Comparison of ENCODE assay signal across 13 cellular contexts in genomic region chr12:125193798-125194562, GRCh38. TPM values are rescaled to one million over a fixed set of nuclear protein-coding genes. Genes with fewer than 3 reads are reported as not detected.
A peak's percentile ranks its signal among the peaks of the same experiment; 100 is the strongest.
DNase-seq lines count a peak whose midpoint lies in the region; ATAC-seq and TF ChIP-seq lines count a peak whose summit lies in the region.
"Had no signal": no experiment of that assay in that cellular context is flagged by ENCODE, and none has a peak within 500 bp of the region (broad histone marks: within the 10 kb centered on the region; RNA-seq: fewer than 3 reads in every experiment).

No MANE protein-coding gene starts in this region.

- H3K27ac ChIP-seq in Panc1 (ENCODE audit: low read length) = no peak overlapping the region
- H3K27ac ChIP-seq: heart right ventricle had no signal

- intact Hi-C loops in Panc1 (cut with micrococcal nuclease; ENCODE audit: unreplicated experiment) = no loop called here

- H3K4me1 ChIP-seq in Panc1 (ENCODE audit: control insufficient read depth, insufficient read depth, low read length) = no peaks in the 10 kb centered on the region

- H3K27me3 ChIP-seq in Panc1 (ENCODE audit: control insufficient read depth, insufficient read depth, low read length) = peaks cover 25% of the 10 kb centered on the region

- no peaks in the 10 kb centered on the region for H3K36me3 ChIP-seq in Panc1 (ENCODE audit: control insufficient read depth, insufficient read depth, low read length)
- H3K36me3 ChIP-seq: heart right ventricle had no signal

- H3K9me3 ChIP-seq in Panc1 (ENCODE audit: control insufficient read depth, insufficient read depth, low read depth, low read length) = no peaks in the 10 kb centered on the region
- H3K9me3 ChIP-seq: heart right ventricle had no signal

- DNase-seq in NCI-H2196 (lab: John Stamatoyannopoulos, UW; ENCODE audit: unreplicated experiment) (peak; percentile 16), NCI-H2196 treated with DMSO at 0.1 percent for 48 hours (lab: John Stamatoyannopoulos, UW; ENCODE audit: unreplicated experiment) (no peak), Panc1 (ENCODE audit: low read depth, low spot score) (no peak), epithelial cell of esophagus (ENCODE audit: low read depth) (peak; percentile 31), retinal pigment epithelial cell (ENCODE audit: low read depth) (no peak), NCI-H187 (lab: John Stamatoyannopoulos, UW) (no peak), DMS79 (lab: John Stamatoyannopoulos, UW) (no peak)
- DNase-seq: activated CD4-positive, alpha-beta T cell treated with anti-CD3 and anti-CD28 coated beads, Interleukin-2, amount 50 U/mL, for 4 hours; AML-193; heart right ventricle; naive thymus-derived CD4-positive, alpha-beta T cell had no signal

- POLR2A ChIA-PET in Panc1 (lab: Charles Lee) = no interaction called here

- CTCF ChIA-PET in Panc1 (lab: Charles Lee) = no interaction called here

- H3K4me3 ChIP-seq in Panc1 (ENCODE audit: low read depth in 2 of 2, low read length in 2 of 2) (no peak overlapping the region), epithelial cell of esophagus (ENCODE audit: low read length) (no peak overlapping the region), retinal pigment epithelial cell (ENCODE audit: low read length) (no peak overlapping the region)
- H3K4me3 ChIP-seq: GM12878, heart right ventricle had no signal

- in situ Hi-C loops in Panc1 (cut with HindIII; ENCODE audit: low pct_unique_long_range_greater_than_20kb, low sequenced_read_pairs) = no loop called here

- ATAC-seq in Panc1 (peak; percentile 57), GM21423 (IDR thresholded peaks at IDR 0.05; ENCODE audit: unreplicated experiment) (no peak)
- ATAC-seq: GM12878; naive thymus-derived CD4-positive, alpha-beta T cell had no signal

- 0 out of 2 replicates have a peak, but pooled peaks have one; percentile 41 for TF ChIP-seq CTCF in Panc1 (IDR thresholded peaks at IDR 0.05)
- TF ChIP-seq CTCF in epithelial cell of esophagus (IDR thresholded peaks at IDR 0.05; ENCODE audit: insufficient read depth, low read depth, low read length, missing control alignments) = no peak
- peak; percentile 17 for TF ChIP-seq CTCF in retinal pigment epithelial cell (conservative IDR thresholded peaks at IDR 0.05; ENCODE audit: low read depth, low read length)

- BruUV-seq in Panc1 (replicated peaks; lab: Mats Ljungman, UMichigan) = no TSS peak

RNA-seq across cellular contexts. Expression of gene TMEM132B, which starts 7.8 kb away (rescaled TPM):
- total RNA-seq in Panc1 (2021; ENCODE audit: unreplicated experiment) = 0.26 TPM
- 0.18 TPM for polyA plus RNA-seq in Panc1 (2012; ENCODE audit: insufficient read length)
- total RNA-seq: naive thymus-derived CD4-positive, alpha-beta T cell had no signal
- polyA plus RNA-seq: naive thymus-derived CD4-positive, alpha-beta T cell had no signal

Comparison
In these comparisons a context has a peak if more than half of its experiments do, and no peak if none do; other contexts are left out.
1. DNase-seq: peak in NCI-H2196 (single experiment) and epithelial cell of esophagus (single experiment); none in NCI-H2196 treated with DMSO at 0.1 percent for 48 hours (single experiment), Panc1 (single experiment), retinal pigment epithelial cell (single experiment), NCI-H187 (0 of 2) and DMS79 (single experiment).